Comparison of ENCODE assay signal across 8 cellular contexts in the genomic region with DNA sequence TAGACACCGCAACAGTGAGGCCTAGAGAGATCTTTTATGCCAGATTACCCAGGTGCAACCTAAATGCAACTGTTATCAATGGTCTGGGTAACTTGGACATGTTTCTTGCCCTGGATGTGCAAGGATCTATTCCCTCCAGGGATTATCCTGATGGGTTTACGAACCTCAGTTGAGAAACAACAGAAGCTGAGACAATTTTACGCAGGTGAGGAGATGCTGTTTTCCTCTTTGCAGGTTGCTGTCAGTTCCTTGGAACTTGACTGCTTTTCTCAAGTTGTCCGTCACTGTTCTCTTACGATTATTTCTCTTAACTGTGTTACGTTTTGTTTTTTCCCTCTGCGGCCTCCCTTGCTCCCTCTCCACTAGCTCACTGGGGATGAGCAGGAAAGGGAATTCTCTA. TPM values are rescaled to one million over a fixed set of nuclear protein-coding genes. Genes with fewer than 3 reads are reported as not detected.
A peak's percentile ranks its signal among the peaks of the same experiment; 100 is the strongest.
DNase-seq lines count a peak whose midpoint lies in the region; ATAC-seq and TF ChIP-seq lines count a peak whose summit lies in the region.

No MANE protein-coding gene starts in this region.

- no peaks in the 10 kb centered on the region for H3K27me3 Mint-ChIP-seq in dendritic cell treated with granulocyte-macrophage colony-stimulating factor and Interleukin-4, amounts not matched to agents 40 ng/mL and 50 ng/mL, for 4 days
- H3K27me3 Mint-ChIP-seq in naive thymus-derived CD8-positive, alpha-beta T cell: no peaks in the 10 kb centered on the region

- peak overlapping the region; percentile 79 for H3K4me3 ChIP-seq in AG04450 (ENCODE audit: low read depth, low read length)
- H3K4me3 ChIP-seq in KMS-11 (IDR thresholded peaks at IDR 0.05; ENCODE audit: insufficient read depth, low read depth, low read length): no peak overlapping the region

- H3K9me3 Mint-ChIP-seq in dendritic cell treated with granulocyte-macrophage colony-stimulating factor and Interleukin-4, amounts not matched to agents 40 ng/mL and 50 ng/mL, for 4 days: no peaks in the 10 kb centered on the region
- peaks cover 0 to 52% (median 10%) of the 10 kb centered on the region in 9 donors for H3K9me3 Mint-ChIP-seq in naive thymus-derived CD8-positive, alpha-beta T cell

- H3K79me2 ChIP-seq in KMS-11 (ENCODE audit: insufficient read depth, low read depth): peaks cover 55% of the 10 kb centered on the region

- H3K36me3 Mint-ChIP-seq in dendritic cell treated with granulocyte-macrophage colony-stimulating factor and Interleukin-4, amounts not matched to agents 40 ng/mL and 50 ng/mL, for 4 days (ENCODE audit: low read depth): peaks cover 44% of the 10 kb centered on the region
- peaks cover 9 to 29% (median 9%) of the 10 kb centered on the region in 3 donors for H3K36me3 Mint-ChIP-seq in naive thymus-derived CD8-positive, alpha-beta T cell

- POLR2A ChIA-PET in AG04450 (lab: Yijun Ruan, JAX): interaction anchor here (0.8 to 2.3 kb wide), 9 partner anchors 17 to 106 kb away, joined by 3 to 17 read pairs (median 4); no protein-coding TSS in a partner anchor
- POLR2A ChIA-PET in naive thymus-derived CD8-positive, alpha-beta T cell (lab: Charles Lee): interaction anchor here (0.7 to 3.1 kb wide), 17 partner anchors 9 to 626 kb away, joined by 3 to 37 read pairs (median 10); partner anchors contain the start of genes H2AZ2, MYO1G, NUDCD3 and PPIA

- peak overlapping the region; percentile 99 for H3K27ac Mint-ChIP-seq in dendritic cell treated with granulocyte-macrophage colony-stimulating factor and Interleukin-4, amounts not matched to agents 40 ng/mL and 50 ng/mL, for 4 days
- peak overlapping the region in 8 of 10 donors; percentile 60 to 100 (median 89) for H3K27ac Mint-ChIP-seq in naive thymus-derived CD8-positive, alpha-beta T cell

- TF ChIP-seq CTCF in AG04450 (IDR thresholded peaks at IDR 0.05; ENCODE audit: low read depth, low read length) (no peak), KMS-11 (conservative IDR thresholded peaks at IDR 0.05; ENCODE audit: low read depth, low read length) (no peak)

- H3K4me2 ChIP-seq in KMS-11: peak overlapping the region; percentile 69; the same call in 1 of the 2 replicates

- CTCF ChIA-PET in AG04450 (lab: Charles Lee): no interaction called here

- H4K20me1 ChIP-seq in KMS-11 (ENCODE audit: insufficient read depth): 0 out of 2 replicates have a peak, but pooled peaks cover 3% of the 10 kb centered on the region

- peaks cover 60% of the 10 kb centered on the region for H3K4me1 Mint-ChIP-seq in dendritic cell treated with granulocyte-macrophage colony-stimulating factor and Interleukin-4, amounts not matched to agents 40 ng/mL and 50 ng/mL, for 4 days (ENCODE audit: low read depth)
- H3K4me1 Mint-ChIP-seq in naive thymus-derived CD8-positive, alpha-beta T cell: peaks cover 5 to 70% (median 36%) of the 10 kb centered on the region in 4 donors

- no peak overlapping the region for H2AFZ ChIP-seq in KMS-11 (ENCODE audit: low read depth)

- H3K27ac ChIP-seq in AG04450 (ENCODE audit: low read depth, low read length) (peak overlapping the region; percentile 91), KMS-11 (no peak overlapping the region)

- ATAC-seq in naive thymus-derived CD8-positive, alpha-beta T cell: no peak
- ATAC-seq in HG03045 (IDR thresholded peaks at IDR 0.05; ENCODE audit: unreplicated experiment) (no peak), GM21528 (IDR thresholded peaks at IDR 0.05; ENCODE audit: low FRiP score, unreplicated experiment) (no peak), HG03378 (IDR thresholded peaks at IDR 0.05; ENCODE audit: unreplicated experiment) (no peak), esophagus mucosa (no peak)

- H3K9ac ChIP-seq in KMS-11: no peak overlapping the region

- intact Hi-C loops in dendritic cell treated with granulocyte-macrophage colony-stimulating factor and Interleukin-4, amounts not matched to agents 40 ng/mL and 50 ng/mL, for 4 days (cut with micrococcal nuclease): loop anchor here (10.0 kb wide), 1 partner anchor 101 kb away; no protein-coding TSS in a partner anchor

- H3K4me1 ChIP-seq in KMS-11 (ENCODE audit: low read depth, poor library complexity, severe bottlenecking): peaks cover 54% of the 10 kb centered on the region

- DNase-seq in AG04450 (ENCODE audit: low read depth, low spot score): no peak
- DNase-seq in naive thymus-derived CD8-positive, alpha-beta T cell: no peak

- H3K9me3 ChIP-seq in AG04450 (ENCODE audit: control insufficient read depth, insufficient read depth, low read length): no peaks in the 10 kb centered on the region; the same call in 1 of the 2 replicates

- peak overlapping the region; percentile 88 for H3K4me3 Mint-ChIP-seq in dendritic cell treated with granulocyte-macrophage colony-stimulating factor and Interleukin-4, amounts not matched to agents 40 ng/mL and 50 ng/mL, for 4 days
- H3K4me3 Mint-ChIP-seq in naive thymus-derived CD8-positive, alpha-beta T cell: peak overlapping the region in 9 of 10 donors; percentile 68 to 90 (median 80)

- no peaks in the 10 kb centered on the region for H3K36me3 ChIP-seq in KMS-11 (ENCODE audit: insufficient read depth)

- H3K27me3 ChIP-seq in AG04450 (ENCODE audit: control insufficient read depth, insufficient read depth, low read length): no peaks in the 10 kb centered on the region
- H3K27me3 ChIP-seq in KMS-11 (ENCODE audit: insufficient read depth, low read depth): no peaks in the 10 kb centered on the region

RNA-seq across cellular contexts. Expression of gene PURB, which starts 1.4 kb away (rescaled TPM):
- polyA plus RNA-seq in AG04450 (2011; rRNA removed): 7.6 TPM in 2 replicates
- polyA minus RNA-seq in AG04450 (2011; rRNA and poly(A)+ RNA removed): 6.1 and 9.0 TPM in 2 replicates
- 10 to 100 TPM; 28.1 TPM for total RNA-seq in naive thymus-derived CD8-positive, alpha-beta T cell
- polyA plus RNA-seq in naive thymus-derived CD8-positive, alpha-beta T cell: 1 to 10 TPM; 2.0 to 3.2 (median 2.6) TPM
- total RNA-seq in esophagus mucosa: 19.4 TPM

RNA-seq across cellular contexts. Expression of gene H2AZ2, which starts 36.1 kb away (rescaled TPM):
- polyA plus RNA-seq in AG04450 (2011; rRNA removed): 141 and 164 TPM in 2 replicates
- polyA minus RNA-seq in AG04450 (2011; rRNA and poly(A)+ RNA removed): 96.0 and 107 TPM in 2 replicates
- total RNA-seq in naive thymus-derived CD8-positive, alpha-beta T cell: 100 to 1,000 TPM; 156 to 164 TPM
- polyA plus RNA-seq in naive thymus-derived CD8-positive, alpha-beta T cell: 100 to 1,000 TPM; 236 to 254 (median 247) TPM
- total RNA-seq in esophagus mucosa: 87.6 TPM
